28 cellular contexts compared by ENCODE assay signal in the genomic region with DNA sequence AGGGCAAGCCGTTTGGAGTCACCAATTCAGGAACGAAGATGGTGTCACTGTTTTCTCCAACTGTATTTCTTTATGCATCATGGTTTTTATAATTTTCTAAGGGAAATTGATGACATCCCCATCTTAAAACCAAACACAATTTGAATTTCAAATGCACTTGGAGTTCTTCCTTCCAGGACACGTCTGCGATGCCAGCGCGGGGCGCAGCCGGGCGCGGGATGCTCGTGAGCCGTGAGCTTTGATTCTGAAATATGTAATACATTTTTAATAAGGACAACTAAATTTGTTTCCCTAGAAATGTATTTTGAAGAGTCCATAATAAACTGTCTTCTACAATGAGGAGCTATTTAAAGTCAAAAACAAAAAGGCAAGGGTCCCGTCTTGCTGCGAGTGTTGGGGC.
"Had no signal": no experiment of that assay in that cellular context is flagged by ENCODE, and none has a peak within 500 bp of the region (broad histone marks: within the 10 kb centered on the region; RNA-seq: fewer than 3 reads in every experiment).

No MANE protein-coding gene starts in this region.

- H3K9me3 ChIP-seq: stomach, suprapubic skin, thoracic aorta, thyroid gland, transverse colon, upper lobe of left lung, upper lobe of right lung, uterus, vagina had no signal

- DNase-seq: stimulated activated CD4-positive, alpha-beta T cell treated with anti-CD3 and anti-CD28 coated beads, Interleukin-2, amount 100 ng/mL, for 48 hours; stimulated activated CD4-positive, alpha-beta T cell treated with anti-CD3 and anti-CD28 coated beads, Interleukin-4, amount 100 ng/mL, for 1 hour; stimulated activated CD4-positive, alpha-beta T cell treated with anti-CD3 and anti-CD28 coated beads, Interleukin-4, amount 100 ng/mL, for 24 hours; stimulated activated CD4-positive, alpha-beta T cell treated with anti-CD3 and anti-CD28 coated beads, Interleukin-4, amount 100 ng/mL, for 4 hours; stimulated activated CD8-positive, alpha-beta memory T cell treated with anti-CD3 and anti-CD28 coated beads, Interleukin-4, amount 100 ng/mL, for 48 hours; stimulated activated naive B cell treated with anti-CD40 and anti-IgM and Interleukin-4, amounts not matched to agents 10 μg/mL and 1 μg/mL and 100 μg/mL, for 72 hours; stimulated activated naive CD4-positive, alpha-beta T cell; stimulated activated naive CD4-positive, alpha-beta T cell treated with Interleukin-2 at 50 U/mL for 16 hours; stimulated activated naive CD8-positive, alpha-beta T cell treated with anti-CD3 and anti-CD28 coated beads, Interleukin-15, amount 100 ng/mL, for 72 hours; stimulated activated naive CD8-positive, alpha-beta T cell treated with anti-CD3 and anti-CD28 coated beads, Interleukin-15, Interleukin-2, amounts not matched to agents 100 U/mL and 50 U/mL, for 24 hours; stomach; substantia nigra; thyroid gland; tibial artery; transverse colon; trophoblast cell; upper lobe of left lung; uterus had no signal

- H3K27me3 Mint-ChIP-seq: stimulated activated memory B cell treated with anti-CD40 and anti-IgM and Interleukin-4, amounts not matched to agents 10 μg/mL and 1 μg/mL and 100 μg/mL, for 72 hours; stimulated activated naive B cell treated with anti-CD40 and anti-IgM and Interleukin-4, amounts not matched to agents 10 μg/mL and 1 μg/mL and 100 μg/mL, for 72 hours; stimulated activated naive CD8-positive, alpha-beta T cell treated with anti-CD3 and anti-CD28 coated beads, Interleukin-15, amount 100 ng/mL, for 72 hours; stimulated activated naive CD8-positive, alpha-beta T cell treated with anti-CD3 and anti-CD28 coated beads, Interleukin-15, Interleukin-2, amounts not matched to agents 100 ng/mL and 50 ng/mL, for 24 hours had no signal

- H3K4me3 ChIP-seq: stomach, suprapubic skin, thoracic aorta, thyroid gland, tibial artery, tibial nerve, transverse colon, upper lobe of left lung, upper lobe of right lung, uterus, vagina had no signal

- H3K36me3 ChIP-seq: stomach, suprapubic skin, thoracic aorta, thyroid gland, tibial artery, tibial nerve, transverse colon, upper lobe of left lung, upper lobe of right lung, uterus, vagina had no signal

- H3K4me1 Mint-ChIP-seq: stimulated activated effector memory CD8-positive, alpha-beta T cell treated with anti-CD3 and anti-CD28 coated beads, Interleukin-12 subunit alpha, Interleukin-12 subunit beta, amount 100 ng/mL, for 72 hours; stimulated activated memory B cell treated with anti-CD40 and anti-IgM and Interleukin-4, amounts not matched to agents 10 μg/mL and 1 μg/mL and 100 μg/mL, for 72 hours; stimulated activated naive B cell treated with anti-CD40 and anti-IgM and Interleukin-4, amounts not matched to agents 10 μg/mL and 1 μg/mL and 100 μg/mL, for 72 hours had no signal

- H3K27me3 ChIP-seq: thyroid gland, tibial artery, tibial nerve, transverse colon, upper lobe of left lung, uterus, vagina had no signal

- H3K4me3 Mint-ChIP-seq: stimulated activated effector memory CD8-positive, alpha-beta T cell treated with anti-CD3 and anti-CD28 coated beads, Interleukin-12 subunit alpha, Interleukin-12 subunit beta, amount 100 ng/mL, for 72 hours; stimulated activated memory B cell treated with anti-CD40 and anti-IgM and Interleukin-4, amounts not matched to agents 10 μg/mL and 1 μg/mL and 100 μg/mL, for 72 hours; stimulated activated naive B cell treated with anti-CD40 and anti-IgM and Interleukin-4, amounts not matched to agents 10 μg/mL and 1 μg/mL and 100 μg/mL, for 72 hours; stimulated activated naive CD8-positive, alpha-beta T cell treated with anti-CD3 and anti-CD28 coated beads, Interleukin-15, amount 100 ng/mL, for 72 hours; stimulated activated naive CD8-positive, alpha-beta T cell treated with anti-CD3 and anti-CD28 coated beads, Interleukin-15, Interleukin-2, amounts not matched to agents 100 ng/mL and 50 ng/mL, for 24 hours; type B pancreatic cell had no signal

- H3K4me1 ChIP-seq: stomach, suprapubic skin, thyroid gland, tibial artery, tibial nerve, transverse colon, upper lobe of left lung, upper lobe of right lung, uterus, vagina had no signal

- H3K36me3 Mint-ChIP-seq: stimulated activated effector memory CD8-positive, alpha-beta T cell treated with anti-CD3 and anti-CD28 coated beads, Interleukin-12 subunit alpha, Interleukin-12 subunit beta, amount 100 ng/mL, for 72 hours; stimulated activated memory B cell treated with anti-CD40 and anti-IgM and Interleukin-4, amounts not matched to agents 10 μg/mL and 1 μg/mL and 100 μg/mL, for 72 hours; stimulated activated naive B cell treated with anti-CD40 and anti-IgM and Interleukin-4, amounts not matched to agents 10 μg/mL and 1 μg/mL and 100 μg/mL, for 72 hours; type B pancreatic cell had no signal

- ATAC-seq: stimulated activated memory B cell treated with anti-CD40 and anti-IgM and Interleukin-4, amounts not matched to agents 10 μg/mL and 1 μg/mL and 100 μg/mL, for 72 hours; stimulated activated naive B cell treated with anti-CD40 and anti-IgM and Interleukin-4, amounts not matched to agents 10 μg/mL and 1 μg/mL and 100 μg/mL, for 72 hours; stimulated activated naive CD8-positive, alpha-beta T cell treated with anti-CD3 and anti-CD28 coated beads, Interleukin-15, amount 100 ng/mL, for 72 hours; stimulated activated naive CD8-positive, alpha-beta T cell treated with anti-CD3 and anti-CD28 coated beads, Interleukin-15, Interleukin-2, amounts not matched to agents 100 U/mL and 50 U/mL, for 24 hours; upper lobe of right lung had no signal

- H3K27ac Mint-ChIP-seq: stimulated activated effector memory CD8-positive, alpha-beta T cell treated with anti-CD3 and anti-CD28 coated beads, Interleukin-12 subunit alpha, Interleukin-12 subunit beta, amount 100 ng/mL, for 72 hours; stimulated activated memory B cell treated with anti-CD40 and anti-IgM and Interleukin-4, amounts not matched to agents 10 μg/mL and 1 μg/mL and 100 μg/mL, for 72 hours; stimulated activated naive B cell treated with anti-CD40 and anti-IgM and Interleukin-4, amounts not matched to agents 10 μg/mL and 1 μg/mL and 100 μg/mL, for 72 hours; stimulated activated naive CD8-positive, alpha-beta T cell treated with anti-CD3 and anti-CD28 coated beads, Interleukin-15, amount 100 ng/mL, for 72 hours; stimulated activated naive CD8-positive, alpha-beta T cell treated with anti-CD3 and anti-CD28 coated beads, Interleukin-15, Interleukin-2, amounts not matched to agents 100 ng/mL and 50 ng/mL, for 24 hours; type B pancreatic cell had no signal

- H3K9me3 Mint-ChIP-seq: stimulated activated effector memory CD8-positive, alpha-beta T cell treated with anti-CD3 and anti-CD28 coated beads, Interleukin-12 subunit alpha, Interleukin-12 subunit beta, amount 100 ng/mL, for 72 hours; stimulated activated memory B cell treated with anti-CD40 and anti-IgM and Interleukin-4, amounts not matched to agents 10 μg/mL and 1 μg/mL and 100 μg/mL, for 72 hours; stimulated activated naive B cell treated with anti-CD40 and anti-IgM and Interleukin-4, amounts not matched to agents 10 μg/mL and 1 μg/mL and 100 μg/mL, for 72 hours; stimulated activated naive CD8-positive, alpha-beta T cell treated with anti-CD3 and anti-CD28 coated beads, Interleukin-15, amount 100 ng/mL, for 72 hours; stimulated activated naive CD8-positive, alpha-beta T cell treated with anti-CD3 and anti-CD28 coated beads, Interleukin-15, Interleukin-2, amounts not matched to agents 100 ng/mL and 50 ng/mL, for 24 hours; type B pancreatic cell had no signal

- H3K27ac ChIP-seq: stomach, suprapubic skin, thoracic aorta, thyroid gland, tibial artery, tibial nerve, transverse colon, upper lobe of left lung, upper lobe of right lung, uterus, vagina had no signal

- FAIRE-seq: urothelium cell line had no signal
